ENCODE assay signal across 8 cellular contexts in genomic region chr1:39214998-39215873, GRCh38. TPM values are rescaled to one million over a fixed set of nuclear protein-coding genes. Genes with fewer than 3 reads are reported as not detected.
DNase-seq lines count a peak whose midpoint lies in the region; ATAC-seq, FAIRE-seq and TF ChIP-seq lines count a peak whose summit lies in the region.

No MANE protein-coding gene starts in this region.

- peak; percentile 94 for FAIRE-seq in GM19239 (lab: Jason Lieb, UNC)

- peaks cover 50% of the 10 kb centered on the region for H3K36me3 Mint-ChIP-seq in activated CD4-positive, alpha-beta memory T cell treated with anti-CD3 and anti-CD28 coated beads, Interleukin-2, amount 10 ng/mL, durations not matched to agents 7 days and 5 days (ENCODE audit: low read depth)
- no peaks in the 10 kb centered on the region for H3K36me3 Mint-ChIP-seq in stimulated activated memory B cell treated with anti-CD40 and anti-IgM and Interleukin-4, amounts not matched to agents 10 μg/mL and 1 μg/mL and 100 μg/mL, for 72 hours

- intact Hi-C loops in heart right ventricle (cut with DNase I): no loop called here
- intact Hi-C loops in lower leg skin (cut with DNase I; ENCODE audit: low total_unique reads): no loop called here

- peaks cover 2% of the 10 kb centered on the region for H3K9me3 Mint-ChIP-seq in activated CD4-positive, alpha-beta memory T cell treated with anti-CD3 and anti-CD28 coated beads, Interleukin-2, amount 10 ng/mL, durations not matched to agents 7 days and 5 days
- H3K9me3 Mint-ChIP-seq in stimulated activated memory B cell treated with anti-CD40 and anti-IgM and Interleukin-4, amounts not matched to agents 10 μg/mL and 1 μg/mL and 100 μg/mL, for 72 hours: no peaks in the 10 kb centered on the region

- H3K4me1 ChIP-seq in heart right ventricle: peaks cover 11 to 88% (median 70%) of the 10 kb centered on the region in 9 donors

- DNase-seq in Ammon's horn (ENCODE audit: low spot score) (peak; percentile 45), GM19239 (ENCODE audit: insufficient read length, low spot score) (peak; percentile 48), heart right ventricle (peak in 1 of 2 donors; percentile 38), lower leg skin (ENCODE audit: low spot score in 2 of 2) (no peak), omental fat pad (ENCODE audit: low spot score) (no peak)
- DNase-seq in activated CD4-positive, alpha-beta memory T cell treated with anti-CD3 and anti-CD28 coated beads, Interleukin-2, amount 10 ng/mL, durations not matched to agents 7 days and 5 days: peak; percentile 51

- no peaks in the 10 kb centered on the region for H3K27me3 ChIP-seq in heart right ventricle

- no peaks in the 10 kb centered on the region for H3K27me3 Mint-ChIP-seq in activated CD4-positive, alpha-beta memory T cell treated with anti-CD3 and anti-CD28 coated beads, Interleukin-2, amount 10 ng/mL, durations not matched to agents 7 days and 5 days
- no peaks in the 10 kb centered on the region for H3K27me3 Mint-ChIP-seq in stimulated activated memory B cell treated with anti-CD40 and anti-IgM and Interleukin-4, amounts not matched to agents 10 μg/mL and 1 μg/mL and 100 μg/mL, for 72 hours

- CTCF ChIA-PET in activated CD4-positive, alpha-beta memory T cell treated with anti-CD3 and anti-CD28 coated beads, Interleukin-2, amount 10 ng/mL, durations not matched to agents 7 days and 5 days (lab: Charles Lee): interaction anchor here (1.4 to 11.9 kb wide), 6 partner anchors 9 to 117 kb away, joined by 5 to 132 read pairs (median 12); partner anchors contain the start of gene MACF1

- 48 to 55% methylated on average over 11 of the region's 11 CpGs for WGBS in heart right ventricle, 2 donors
- 75 to 77% methylated on average over 11 of the region's 11 CpGs for WGBS in lower leg skin, 2 donors

- H3K9me3 ChIP-seq in heart right ventricle: no peaks in the 10 kb centered on the region

- peak overlapping the region; percentile 93 for H3K4me3 Mint-ChIP-seq in activated CD4-positive, alpha-beta memory T cell treated with anti-CD3 and anti-CD28 coated beads, Interleukin-2, amount 10 ng/mL, durations not matched to agents 7 days and 5 days
- H3K4me3 Mint-ChIP-seq in stimulated activated memory B cell treated with anti-CD40 and anti-IgM and Interleukin-4, amounts not matched to agents 10 μg/mL and 1 μg/mL and 100 μg/mL, for 72 hours: peak overlapping the region; percentile 85

- no peak for TF ChIP-seq CTCF in heart right ventricle (IDR thresholded peaks at IDR 0.05)
- no peak for TF ChIP-seq CTCF in lower leg skin (IDR thresholded peaks at IDR 0.05)
- no peak for TF ChIP-seq CTCF in omental fat pad (IDR thresholded peaks at IDR 0.05)

- POLR2A ChIA-PET in activated CD4-positive, alpha-beta memory T cell treated with anti-CD3 and anti-CD28 coated beads, Interleukin-2, amount 10 ng/mL, durations not matched to agents 7 days and 5 days (lab: Charles Lee): interaction anchor here (0.6 to 9.5 kb wide), 18 partner anchors 10 to 360 kb away, joined by 3 to 238 read pairs (median 5); partner anchors contain the start of genes MACF1 and NDUFS5

- H3K4me3 ChIP-seq in heart right ventricle (peak overlapping the region in 9 of 10 donors; percentile 11 to 51 (median 31)), lower leg skin (ENCODE audit: low read depth, poor library complexity, severe bottlenecking) (no peak overlapping the region)

- peaks cover 58% of the 10 kb centered on the region for H3K4me1 Mint-ChIP-seq in activated CD4-positive, alpha-beta memory T cell treated with anti-CD3 and anti-CD28 coated beads, Interleukin-2, amount 10 ng/mL, durations not matched to agents 7 days and 5 days
- H3K4me1 Mint-ChIP-seq in stimulated activated memory B cell treated with anti-CD40 and anti-IgM and Interleukin-4, amounts not matched to agents 10 μg/mL and 1 μg/mL and 100 μg/mL, for 72 hours: peaks cover 42% of the 10 kb centered on the region

- peak overlapping the region; percentile 85 for H3K27ac Mint-ChIP-seq in activated CD4-positive, alpha-beta memory T cell treated with anti-CD3 and anti-CD28 coated beads, Interleukin-2, amount 10 ng/mL, durations not matched to agents 7 days and 5 days
- peak overlapping the region; percentile 93 for H3K27ac Mint-ChIP-seq in stimulated activated memory B cell treated with anti-CD40 and anti-IgM and Interleukin-4, amounts not matched to agents 10 μg/mL and 1 μg/mL and 100 μg/mL, for 72 hours

- TF ChIP-seq POLR2A in lower leg skin (IDR thresholded peaks at IDR 0.05): no peak

- ATAC-seq in HG03521 (IDR thresholded peaks at IDR 0.05; ENCODE audit: unreplicated experiment) (peak; percentile 53), heart right ventricle (peak; percentile 55 to 69 (median 65)), omental fat pad (ENCODE audit: low FRiP score) (no peak)
- ATAC-seq in stimulated activated memory B cell treated with anti-CD40 and anti-IgM and Interleukin-4, amounts not matched to agents 10 μg/mL and 1 μg/mL and 100 μg/mL, for 72 hours: peak; percentile 93

- H3K27ac ChIP-seq in heart right ventricle: peak overlapping the region; percentile 48 to 89 (median 81)

- peaks cover 0 to 4% (median 0%) of the 10 kb centered on the region in 9 donors for H3K36me3 ChIP-seq in heart right ventricle

RNA-seq across cellular contexts. Expression of gene MACF1, which starts 10.7 kb away (rescaled TPM):
- total RNA-seq in activated CD4-positive, alpha-beta memory T cell treated with anti-CD3 and anti-CD28 coated beads, Interleukin-2, amount 10 ng/mL, durations not matched to agents 7 days and 5 days: 100 to 1,000 TPM; 345 to 381 TPM
- total RNA-seq in heart right ventricle: 100 to 1,000 TPM; 157 to 379 (median 325) TPM
- 100 to 1,000 TPM in 1 of 2 donors, 10 to 100 TPM in 1; 85.3 to 136 TPM for polyA plus RNA-seq in heart right ventricle
- total RNA-seq in lower leg skin: 100 to 1,000 TPM; 427 to 686 (median 463) TPM
- total RNA-seq in omental fat pad: 100 to 1,000 TPM; 230 to 378 (median 300) TPM

Comparison
In these comparisons a context has a peak if more than half of its experiments do, and no peak if none do; other contexts are left out.
1. DNase-seq: peak in Ammon's horn (single experiment), GM19239 (single experiment) and activated CD4-positive, alpha-beta memory T cell treated with anti-CD3 and anti-CD28 coated beads, Interleukin-2, amount 10 ng/mL, durations not matched to agents 7 days and 5 days (single experiment); none in lower leg skin (0 of 2) and omental fat pad (single experiment).